Comparison of ENCODE assay signal across 18 cellular contexts in the genomic region with DNA sequence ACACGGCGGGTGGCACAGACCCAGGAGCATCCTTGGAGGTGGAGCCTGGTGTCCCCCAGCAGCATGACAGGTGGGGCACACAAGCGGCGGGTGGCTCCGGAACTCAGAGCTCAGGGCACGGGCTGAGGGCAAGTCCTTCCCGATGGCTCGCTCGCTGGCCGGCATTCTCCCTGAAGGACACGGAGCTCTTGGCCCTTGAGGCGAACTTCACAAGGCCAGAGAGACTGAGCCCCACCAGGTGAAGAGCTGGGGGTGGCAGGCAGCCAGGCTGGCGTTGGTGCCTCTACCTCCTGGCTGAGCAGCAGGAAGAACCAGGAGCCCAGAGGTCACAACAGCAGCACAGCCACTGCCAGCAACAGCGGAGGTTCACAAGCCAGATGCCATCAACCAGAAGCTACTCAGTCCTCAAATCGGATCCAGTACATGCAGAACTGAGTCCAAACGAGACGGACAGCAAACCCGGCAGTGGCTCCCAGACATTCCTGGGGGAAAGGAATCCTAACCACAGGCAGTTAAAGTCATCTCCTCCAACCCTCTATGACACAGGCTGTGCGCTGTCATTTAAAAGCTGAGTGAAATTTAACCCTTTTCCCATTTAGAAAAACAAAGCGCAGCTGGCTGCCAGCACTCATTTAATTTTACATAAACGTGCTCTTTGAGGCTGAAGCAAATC. TPM values are rescaled to one million over a fixed set of nuclear protein-coding genes. Genes with fewer than 3 reads are reported as not detected.
DNase-seq lines count a peak whose midpoint lies in the region; ATAC-seq and TF ChIP-seq lines count a peak whose summit lies in the region.
"Had no signal": no experiment of that assay in that cellular context is flagged by ENCODE, and none has a peak within 500 bp of the region (broad histone marks: within the 10 kb centered on the region; RNA-seq: fewer than 3 reads in every experiment).

No MANE protein-coding gene starts in this region.

- TF ChIP-seq CTCF in AG04449 (IDR thresholded peaks at IDR 0.05; ENCODE audit: insufficient read depth, low read length, missing control alignments) (no peak), coronary artery (IDR thresholded peaks at IDR 0.05) (no peak), mesothelial cell of epicardium (IDR thresholded peaks at IDR 0.05; ENCODE audit: unreplicated experiment) (no peak)

- H3K4me1 Mint-ChIP-seq in T-helper 17 cell, result peaks cover 14% of the 10 kb centered on the region
- H3K4me1 Mint-ChIP-seq in mesothelial cell of epicardium, result no peaks in the 10 kb centered on the region

- in situ Hi-C loops in HAP-1 (cut with MboI; ENCODE audit: low sequenced_read_pairs), result no loop called here

- no peak overlapping the region for H3K4me3 Mint-ChIP-seq in T-helper 17 cell
- no peak overlapping the region for H3K4me3 Mint-ChIP-seq in mesothelial cell of epicardium
- H3K4me3 Mint-ChIP-seq: activated T-cell treated with anti-CD3 and anti-CD28 coated beads, Interleukin-2, amount 50 U/mL, for 4 hours; GM23338; naive thymus-derived CD4-positive, alpha-beta T cell had no signal

- H3K4me3 ChIP-seq in AG04449 (ENCODE audit: low read depth, low read length), result no peak overlapping the region
- H3K4me3 ChIP-seq in coronary artery, result peak overlapping the region; percentile 53
- H3K4me3 ChIP-seq in HAP-1, result no peak overlapping the region
- H3K4me3 ChIP-seq: adrenal gland, GM23338, MG63, thyroid gland had no signal

- peaks cover 9% of the 10 kb centered on the region for H3K9me3 Mint-ChIP-seq in mesothelial cell of epicardium
- H3K9me3 Mint-ChIP-seq: activated T-cell treated with anti-CD3 and anti-CD28 coated beads, Interleukin-2, amount 50 U/mL, for 4 hours; naive thymus-derived CD4-positive, alpha-beta T cell had no signal

- H3K27me3 Mint-ChIP-seq in T-helper 17 cell (no peaks in the 10 kb centered on the region), mesothelial cell of epicardium (ENCODE audit: low read depth) (no peaks in the 10 kb centered on the region)
- H3K27me3 Mint-ChIP-seq: naive thymus-derived CD4-positive, alpha-beta T cell had no signal

- no peaks in the 10 kb centered on the region for H3K4me1 ChIP-seq in HAP-1
- H3K4me1 ChIP-seq: adrenal gland, thyroid gland had no signal

- H3K27me3 ChIP-seq in HAP-1 (ENCODE audit: low read depth), result no peaks in the 10 kb centered on the region
- H3K27me3 ChIP-seq: adrenal gland, MG63, thyroid gland had no signal

- H3K36me3 Mint-ChIP-seq in T-helper 17 cell (ENCODE audit: low read depth) (peaks cover 5% of the 10 kb centered on the region), mesothelial cell of epicardium (peaks cover 19% of the 10 kb centered on the region)

- DNase-seq in AG04449 (ENCODE audit: low read depth, low spot score) (peak; percentile 42), HS-27A (ENCODE audit: low read depth) (peak; percentile 47), coronary artery (ENCODE audit: low spot score) (peak; percentile 71), non-pigmented ciliary epithelial cell (ENCODE audit: low read depth) (peak; percentile 72), T-helper 17 cell (no peak), HAP-1 (ENCODE audit: low spot score in 2 of 2) (no peak), mesothelial cell of epicardium (ENCODE audit: low spot score in 2 of 2, unreplicated experiment in 2 of 2) (no peak)
- DNase-seq: ACHN; activated T-cell treated with anti-CD3 and anti-CD28 coated beads, Interleukin-2, amount 50 U/mL, for 4 hours; effector CD8-positive, alpha-beta T cell; kidney; MG63; naive thymus-derived CD4-positive, alpha-beta T cell; SW 1271; thyroid gland had no signal

- no peak overlapping the region for H3K27ac Mint-ChIP-seq in T-helper 17 cell
- no peak overlapping the region for H3K27ac Mint-ChIP-seq in mesothelial cell of epicardium
- H3K27ac Mint-ChIP-seq: GM23338 had no signal

- CTCF ChIA-PET in AG04449 (lab: Yijun Ruan, JAX), result interaction anchor here (0.8 to 1.3 kb wide), 4 partner anchors 20 to 429 kb away, joined by 3 read pairs; no protein-coding TSS in a partner anchor

- ATAC-seq in T-helper 17 cell (no peak), GM18498 (IDR thresholded peaks at IDR 0.05; ENCODE audit: unreplicated experiment) (no peak)
- ATAC-seq: activated T-cell treated with anti-CD3 and anti-CD28 coated beads, Interleukin-2, amount 50 U/mL, for 4 hours; GM23338; naive thymus-derived CD4-positive, alpha-beta T cell had no signal

- POLR2A ChIA-PET in AG04449 (lab: Yijun Ruan, JAX), result no interaction called here

- no peaks in the 10 kb centered on the region for H3K36me3 ChIP-seq in HAP-1 (replicated peaks)
- H3K36me3 ChIP-seq: adrenal gland, MG63 had no signal

- H3K9me3 ChIP-seq in T-helper 17 cell (ENCODE audit: control insufficient read depth, low read length, poor library complexity, severe bottlenecking), result no peaks in the 10 kb centered on the region
- no peaks in the 10 kb centered on the region for H3K9me3 ChIP-seq in HAP-1
- H3K9me3 ChIP-seq: adrenal gland, MG63, thyroid gland had no signal

- H3K27ac ChIP-seq in coronary artery, result peak overlapping the region in 1 of 2 donors; percentile 57
- H3K27ac ChIP-seq: adrenal gland, thyroid gland had no signal

RNA-seq across cellular contexts. Expression of gene NPHP4, which starts 54.0 kb away (rescaled TPM):
- total RNA-seq in T-helper 17 cell (10 to 100 TPM in 1 of 2 donors, 1 to 10 TPM in 1; 9.9 to 14.1 TPM), mesothelial cell of epicardium (15.6 to 16.4 TPM (median 16.4 TPM) in 3 replicates)

Comparison
In these comparisons a context has a peak if more than half of its experiments do, and no peak if none do; other contexts are left out.
1. DNase-seq: peak in AG04449 (single experiment), HS-27A (single experiment), coronary artery (single experiment) and non-pigmented ciliary epithelial cell (single experiment); none in T-helper 17 cell (0 of 3), HAP-1 (0 of 2) and mesothelial cell of epicardium (0 of 2).